In the genomic region with DNA sequence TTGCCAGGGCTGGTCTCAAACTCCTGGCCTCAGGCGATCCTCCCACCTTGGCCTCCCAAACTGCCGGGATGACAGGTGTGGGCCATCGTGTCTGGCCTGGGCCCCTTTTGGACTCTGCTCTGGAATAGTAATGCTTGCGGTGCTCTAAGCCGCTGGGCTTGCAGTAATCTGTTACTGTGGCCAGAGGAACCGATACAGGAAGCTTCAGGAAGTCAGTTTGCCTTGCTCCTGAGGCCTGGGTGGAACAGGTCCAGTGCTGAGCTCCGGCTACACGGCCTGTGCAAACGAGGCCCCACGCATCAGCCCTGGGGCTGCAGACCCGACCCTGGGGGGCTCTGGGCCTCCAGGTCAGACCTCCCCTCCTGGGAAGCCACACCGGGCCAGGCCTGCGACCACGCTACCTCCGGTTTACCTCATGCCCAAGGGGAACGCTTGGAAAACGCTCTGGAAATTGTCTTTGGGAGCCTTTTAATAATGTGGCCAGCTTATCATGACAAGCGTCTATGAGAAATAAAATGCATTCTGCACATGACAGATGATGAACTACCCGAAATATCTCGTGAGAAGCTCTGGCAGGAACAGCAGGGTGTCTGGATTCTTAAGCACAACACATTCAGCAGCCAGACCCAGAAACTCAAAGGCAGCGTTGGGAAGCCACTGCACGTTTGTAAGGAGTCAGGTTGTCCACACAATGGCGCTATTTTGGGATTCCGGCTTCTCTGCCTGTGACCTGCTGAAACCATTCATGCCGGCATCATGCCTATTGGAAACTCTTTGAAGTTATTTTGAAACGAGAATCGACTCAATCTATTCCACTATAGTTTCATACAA, we compare ENCODE assay signal across 9 cellular contexts. TPM values are rescaled to one million over a fixed set of nuclear protein-coding genes. Genes with fewer than 3 reads are reported as not detected.
DNase-seq lines count a peak whose midpoint lies in the region; ATAC-seq and TF ChIP-seq lines count a peak whose summit lies in the region.
"Had no signal": no experiment of that assay in that cellular context is flagged by ENCODE, and none has a peak within 500 bp of the region (broad histone marks: within the 10 kb centered on the region; RNA-seq: fewer than 3 reads in every experiment).

No MANE protein-coding gene starts in this region.

- no peaks in the 10 kb centered on the region for H3K27me3 ChIP-seq in Panc1 (ENCODE audit: control insufficient read depth, insufficient read depth, low read length)
- no peaks in the 10 kb centered on the region for H3K27me3 ChIP-seq in ovary

- intact Hi-C loops in Panc1 (cut with micrococcal nuclease; ENCODE audit: unreplicated experiment) = no loop called here
- intact Hi-C loops in ovary (cut with DNase I) = no loop called here
- intact Hi-C loops in activated CD4-positive, alpha-beta T cell treated with anti-CD3 and anti-CD28 coated beads for 36 hours (cut with DNase I, micrococcal nuclease) = no loop called here

- H3K9me3 ChIP-seq in Panc1 (ENCODE audit: control insufficient read depth, insufficient read depth, low read depth, low read length) (no peaks in the 10 kb centered on the region), ovary (no peaks in the 10 kb centered on the region)

- BruUV-seq in Panc1 (replicated peaks; lab: Mats Ljungman, UMichigan) = no TSS peak

- WGBS in ovary, 3 donors = 8 to 10% (median 9%) methylated on average over 27 of the region's 27 CpGs

- H3K27ac ChIP-seq in Panc1 (ENCODE audit: low read length) = no peak overlapping the region
- H3K27ac ChIP-seq in ovary = peak overlapping the region; percentile 29 to 68

- CTCF ChIA-PET in Panc1 (lab: Charles Lee) = no interaction called here
- CTCF ChIA-PET in activated CD4-positive, alpha-beta T cell treated with anti-CD3 and anti-CD28 coated beads for 36 hours (lab: Charles Lee) = interaction anchor here (0.6 to 1.3 kb wide), 3 partner anchors 23 to 28 kb away, joined by 3 read pairs; no protein-coding TSS in a partner anchor

- H3K4me3 ChIP-seq in Panc1 (ENCODE audit: low read depth in 2 of 2, low read length in 2 of 2) (no peak overlapping the region), fibroblast of pulmonary artery (replicated peaks; ENCODE audit: low read depth, low read length) (no peak overlapping the region), ovary (no peak overlapping the region)

- DNase-seq in Panc1 (ENCODE audit: low read depth, low spot score) (no peak), fibroblast of pulmonary artery (ENCODE audit: low read depth) (peak; percentile 60), ovary (peak; percentile 52 to 69 (median 66)), T-helper 2 cell (no peak), NK-92 (lab: John Stamatoyannopoulos, UW; ENCODE audit: unreplicated experiment) (no peak)
- no peak for DNase-seq in activated CD4-positive, alpha-beta T cell treated with anti-CD3 and anti-CD28 coated beads for 36 hours

- ATAC-seq in Panc1 (peak; percentile 61), HG02588 (IDR thresholded peaks at IDR 0.05; ENCODE audit: unreplicated experiment) (no peak)
- ATAC-seq in activated CD4-positive, alpha-beta T cell treated with anti-CD3 and anti-CD28 coated beads for 36 hours = no peak

- no peak overlapping the region for H3K27ac Mint-ChIP-seq in activated CD4-positive, alpha-beta T cell treated with anti-CD3 and anti-CD28 coated beads for 36 hours

- no peak overlapping the region for H3K4me3 Mint-ChIP-seq in activated CD4-positive, alpha-beta T cell treated with anti-CD3 and anti-CD28 coated beads for 36 hours

- H3K36me3 ChIP-seq in Panc1 (ENCODE audit: control insufficient read depth, insufficient read depth, low read length) = peaks cover 3% of the 10 kb centered on the region; the same call in 1 of the 2 replicates
- no peaks in the 10 kb centered on the region for H3K36me3 ChIP-seq in ovary

- TF ChIP-seq CTCF in GM12874 (IDR thresholded peaks at IDR 0.05; ENCODE audit: insufficient read depth, low read depth, low read length) (0 out of 2 replicates have a peak, but pooled peaks have one; percentile 3), Panc1 (IDR thresholded peaks at IDR 0.05) (no peak), fibroblast of pulmonary artery (IDR thresholded peaks at IDR 0.05; ENCODE audit: low read length, missing control alignments) (peak; percentile 22), ovary (IDR thresholded peaks at IDR 0.05) (peak in 1 of 3 donors; percentile 43)

- TF ChIP-seq POLR2A in ovary (IDR thresholded peaks at IDR 0.05) = no peak

- TF ChIP-seq EP300 in ovary (IDR thresholded peaks at IDR 0.05) = no peak

- H3K4me1 ChIP-seq in Panc1 (ENCODE audit: control insufficient read depth, insufficient read depth, low read length) = peaks cover 17% of the 10 kb centered on the region
- peaks cover 16% of the 10 kb centered on the region for H3K4me1 ChIP-seq in ovary (ENCODE audit: insufficient read depth)

- in situ Hi-C loops in Panc1 (cut with HindIII; ENCODE audit: low pct_unique_long_range_greater_than_20kb, low sequenced_read_pairs) = loop anchor here (25.0 kb wide), 1 partner anchor 173 kb away; a partner anchor contains a TSS

- peaks cover 17% of the 10 kb centered on the region for H3K36me3 Mint-ChIP-seq in activated CD4-positive, alpha-beta T cell treated with anti-CD3 and anti-CD28 coated beads for 36 hours (ENCODE audit: low read depth)

- peaks cover 14% of the 10 kb centered on the region for H3K4me1 Mint-ChIP-seq in activated CD4-positive, alpha-beta T cell treated with anti-CD3 and anti-CD28 coated beads for 36 hours

- no peaks in the 10 kb centered on the region for H3K9me3 Mint-ChIP-seq in activated CD4-positive, alpha-beta T cell treated with anti-CD3 and anti-CD28 coated beads for 36 hours (ENCODE audit: low read depth)

- POLR2A ChIA-PET in Panc1 (lab: Charles Lee) = no interaction called here
- POLR2A ChIA-PET in activated CD4-positive, alpha-beta T cell treated with anti-CD3 and anti-CD28 coated beads for 36 hours (lab: Charles Lee) = interaction anchor here (0.6 kb wide), 2 partner anchors 34 to 101 kb away, joined by 3 to 5 read pairs; no protein-coding TSS in a partner anchor

- H3K27me3 Mint-ChIP-seq in activated CD4-positive, alpha-beta T cell treated with anti-CD3 and anti-CD28 coated beads for 36 hours = peaks cover 2% of the 10 kb centered on the region

RNA-seq across cellular contexts. Expression of a gene that starts 10.1 kb away (rescaled TPM):
- total RNA-seq in Panc1 (2021; ENCODE audit: unreplicated experiment) = 3.1 TPM
- 3.2 TPM for polyA plus RNA-seq in Panc1 (2012; ENCODE audit: insufficient read length)
- total RNA-seq in ovary = 10 to 100 TPM in 1 of 7 donors, 1 to 10 TPM in 5, under 1 TPM in 1; 0.96 to 16.4 (median 3.6) TPM
- polyA plus RNA-seq in ovary = 1 to 10 TPM in 1 of 2 donors, under 1 TPM in 1; 0.52 to 3.5 TPM
- 10 to 100 TPM; 13.1 to 14.8 TPM for total RNA-seq in activated CD4-positive, alpha-beta T cell treated with anti-CD3 and anti-CD28 coated beads for 36 hours

RNA-seq across cellular contexts. Expression of a gene that starts 10.7 kb away (rescaled TPM):
- 14.4 TPM for total RNA-seq in Panc1 (2021; ENCODE audit: unreplicated experiment)
- 7.7 TPM for polyA plus RNA-seq in Panc1 (2012; ENCODE audit: insufficient read length)
- total RNA-seq in ovary = 10 to 100 TPM in 6 of 7 donors, 1 to 10 TPM in 1; 9.0 to 15.2 (median 10.5) TPM
- 1 to 10 TPM; 6.7 to 6.8 TPM for polyA plus RNA-seq in ovary
- 10 to 100 TPM; 11.3 to 14.6 TPM for total RNA-seq in activated CD4-positive, alpha-beta T cell treated with anti-CD3 and anti-CD28 coated beads for 36 hours

RNA-seq across cellular contexts. Expression of a gene that starts 18.4 kb away (rescaled TPM):
- 0.74 TPM for total RNA-seq in Panc1 (2021; ENCODE audit: unreplicated experiment)
- 0.63 TPM for polyA plus RNA-seq in Panc1 (2012; ENCODE audit: insufficient read length)
- 1 to 10 TPM in 6 of 7 donors, not detected in 1; 1.3 to 5.2 (median 2.8) TPM for total RNA-seq in ovary
- polyA plus RNA-seq in ovary = under 1 TPM in 1 of 2 donors, not detected in 1; 0.64 TPM
- not detected for total RNA-seq in activated CD4-positive, alpha-beta T cell treated with anti-CD3 and anti-CD28 coated beads for 36 hours
- total RNA-seq: glomerular endothelial cell had no signal

Comparison
In these comparisons a context has a peak if more than half of its experiments do, and no peak if none do; other contexts are left out.
1. DNase-seq: peak in fibroblast of pulmonary artery (single experiment) and ovary (5 of 5); none in Panc1 (single experiment), T-helper 2 cell (0 of 5), activated CD4-positive, alpha-beta T cell treated with anti-CD3 and anti-CD28 coated beads for 36 hours (single experiment) and NK-92 (single experiment).